20 cellular contexts compared by ENCODE assay signal in genomic region chr6:94362061-94362864, GRCh38.
DNase-seq lines count a peak whose midpoint lies in the region; ATAC-seq, FAIRE-seq and TF ChIP-seq lines count a peak whose summit lies in the region.
"Had no signal": no experiment of that assay in that cellular context is flagged by ENCODE, and none has a peak within 500 bp of the region (broad histone marks: within the 10 kb centered on the region; RNA-seq: fewer than 3 reads in every experiment).

No MANE protein-coding gene starts in this region.

- intact Hi-C loops in left ventricle myocardium inferior (cut with micrococcal nuclease) (no loop called here), cardiac septum (cut with DNase I) (no loop called here), kidney (cut with DNase I) (no loop called here), aorta (cut with DNase I) (no loop called here)

- FAIRE-seq in kidney (lab: Jason Lieb, UNC), result no peak
- FAIRE-seq: A204.1, D721Med, HTR-8/SVneo had no signal

- H3K27ac ChIP-seq in left ventricle myocardium inferior (replicated peaks), result no peak overlapping the region
- no peak overlapping the region for H3K27ac ChIP-seq in kidney (ENCODE audit: low read depth in 2 of 2, low read length in 2 of 2)
- H3K27ac ChIP-seq in osteoblast (ENCODE audit: low read depth, low read length), result no peak overlapping the region
- H3K27ac ChIP-seq in aorta (ENCODE audit: low read depth in 1 of 2, low read length in 2 of 2), result no peak overlapping the region
- H3K27ac ChIP-seq: BLaER1, HL-60 had no signal

- DNase-seq in left ventricle myocardium inferior, result peak; percentile 10
- DNase-seq in cardiac septum (ENCODE audit: low spot score), result no peak
- peak; percentile 66 for DNase-seq in kidney
- DNase-seq in osteoblast (ENCODE audit: insufficient read length, low spot score, missing footprints), result peak; percentile 49
- peak; percentile 29 to 75 for DNase-seq in aorta
- no peak for DNase-seq in epidermal melanocyte (ENCODE audit: insufficient read length, low spot score)
- DNase-seq in HCEC 1CT, result no peak
- DNase-seq: CD8-positive, alpha-beta T cell; DMS79; H7; NCI-H1105; NCI-H1694 treated with DMSO at 0.1 percent for 48 hours; NCI-H2107; NCI-H2227 treated with DMSO at 0.1 percent for 48 hours; NCI-H524 had no signal

- H3K4me3 ChIP-seq in left ventricle myocardium inferior, result no peak overlapping the region
- H3K4me3 ChIP-seq in kidney (ENCODE audit: low read length in 2 of 2), result no peak overlapping the region
- no peak overlapping the region for H3K4me3 ChIP-seq in osteoblast (ENCODE audit: insufficient read depth, low read length)
- H3K4me3 ChIP-seq in aorta (ENCODE audit: low read length in 2 of 2), result no peak overlapping the region
- H3K4me3 ChIP-seq: BLaER1 had no signal

- ATAC-seq in aorta (ENCODE audit: low FRiP score), result peak; percentile 37
- ATAC-seq: CD8-positive, alpha-beta T cell had no signal

- H3K79me2 ChIP-seq in osteoblast (ENCODE audit: insufficient read depth, low read length), result no peaks in the 10 kb centered on the region

- no peak overlapping the region for H2AFZ ChIP-seq in osteoblast (ENCODE audit: low read length)

- H3K4me2 ChIP-seq in osteoblast (ENCODE audit: insufficient read depth, low read length), result no peak overlapping the region
- H3K4me2 ChIP-seq: BLaER1 had no signal

- no peaks in the 10 kb centered on the region for H4K20me1 ChIP-seq in osteoblast (ENCODE audit: insufficient read depth, low read length)
- H4K20me1 ChIP-seq: BLaER1 had no signal

- H3K9ac ChIP-seq in kidney (ENCODE audit: low read length in 2 of 2), result no peak overlapping the region
- H3K9ac ChIP-seq: BLaER1 had no signal

- H3K4me1 ChIP-seq in left ventricle myocardium inferior (no peaks in the 10 kb centered on the region), kidney (ENCODE audit: control insufficient read depth in 1 of 2, insufficient read depth in 1 of 2, low read depth in 1 of 2, low read length in 2 of 2) (no peaks in the 10 kb centered on the region), osteoblast (ENCODE audit: insufficient read depth, low read length) (no peaks in the 10 kb centered on the region), aorta (ENCODE audit: control insufficient read depth in 1 of 2, insufficient read depth in 2 of 2, low read length in 2 of 2) (no peaks in the 10 kb centered on the region)
- H3K4me1 ChIP-seq: BLaER1 had no signal

- H3K36me3 ChIP-seq in left ventricle myocardium inferior, result no peaks in the 10 kb centered on the region
- H3K36me3 ChIP-seq in kidney (ENCODE audit: control insufficient read depth in 1 of 2, insufficient read depth in 2 of 2, low read length in 2 of 2), result no peaks in the 10 kb centered on the region
- H3K36me3 ChIP-seq in osteoblast (ENCODE audit: insufficient read depth, low read length), result no peaks in the 10 kb centered on the region
- H3K36me3 ChIP-seq in aorta (ENCODE audit: control insufficient read depth in 1 of 2, insufficient read depth in 2 of 2, low read length in 1 of 2), result no peaks in the 10 kb centered on the region
- H3K36me3 ChIP-seq: BLaER1 had no signal

- TF ChIP-seq CTCF in left ventricle myocardium inferior (IDR thresholded peaks at IDR 0.05; ENCODE audit: borderline replicate concordance), result no peak
- TF ChIP-seq CTCF in kidney (IDR thresholded peaks at IDR 0.05; ENCODE audit: borderline replicate concordance, extremely low read depth, insufficient read depth), result no peak
- TF ChIP-seq CTCF in osteoblast (IDR thresholded peaks at IDR 0.05; ENCODE audit: extremely low read depth, low read depth, low read length), result no peak

- H3K27me3 ChIP-seq in left ventricle myocardium inferior (ENCODE audit: low read depth) (no peaks in the 10 kb centered on the region), osteoblast (ENCODE audit: insufficient read depth, low read length) (no peaks in the 10 kb centered on the region), aorta (ENCODE audit: control insufficient read depth in 1 of 2, insufficient read depth in 2 of 2, low read length in 1 of 2) (no peaks in the 10 kb centered on the region)
- H3K27me3 ChIP-seq: BLaER1 had no signal

- 96 to 97% methylated on average over 26 of the region's 26 CpGs for WGBS in aorta, 2 donors

- H3K9me3 ChIP-seq in left ventricle myocardium inferior (replicated peaks) (no peaks in the 10 kb centered on the region), kidney (ENCODE audit: control insufficient read depth in 1 of 2, low read length in 2 of 2) (no peaks in the 10 kb centered on the region), osteoblast (ENCODE audit: low read depth, low read length) (peaks cover 2% of the 10 kb centered on the region), aorta (ENCODE audit: control insufficient read depth, low read length) (no peaks in the 10 kb centered on the region)
- H3K9me3 ChIP-seq: BLaER1 had no signal

Comparison
In these comparisons a context has a peak if more than half of its experiments do, and no peak if none do; other contexts are left out.
1. DNase-seq: peak in left ventricle myocardium inferior (single experiment), kidney (single experiment), osteoblast (single experiment) and aorta (2 of 2); none in cardiac septum (single experiment), epidermal melanocyte (single experiment) and HCEC 1CT (single experiment).